ENCODE assay signal across 8 cellular contexts in the genomic region with DNA sequence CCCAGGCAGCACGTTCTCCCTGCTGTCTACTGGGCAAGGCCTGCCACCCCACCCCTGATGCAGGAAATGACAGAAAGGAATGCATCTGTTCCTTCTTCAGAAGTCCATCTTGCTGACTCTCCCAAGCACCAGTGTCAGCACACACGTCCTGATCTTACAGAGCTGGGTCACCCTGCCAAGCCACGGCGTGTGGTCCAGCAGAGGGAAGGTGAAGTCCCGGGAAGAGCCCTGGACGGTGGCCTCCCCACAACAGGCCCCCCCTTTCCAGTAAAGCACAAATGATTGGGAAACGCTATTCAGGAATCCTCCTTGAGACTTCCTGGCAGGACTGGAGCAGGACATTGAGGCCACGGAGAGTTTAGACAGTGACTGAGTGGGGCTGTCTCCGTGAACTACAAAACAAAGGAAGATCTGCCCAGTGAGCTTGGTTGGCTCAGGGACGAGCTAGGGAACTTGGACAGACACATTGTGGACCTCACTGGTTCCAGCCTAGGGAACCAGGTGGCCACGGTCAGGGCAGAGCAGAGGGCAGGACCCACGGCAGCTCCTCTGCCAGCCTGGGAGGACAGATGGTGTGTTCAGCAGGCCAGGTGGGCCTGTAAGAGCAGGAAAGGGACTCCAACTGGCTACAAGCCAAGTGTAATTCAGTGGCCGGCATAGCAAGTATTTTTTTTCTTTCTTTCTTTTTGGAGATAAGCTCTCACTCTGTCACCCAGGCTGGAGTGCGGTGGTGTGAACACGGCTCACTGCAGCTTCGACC. TPM values are rescaled to one million over a fixed set of nuclear protein-coding genes. Genes with fewer than 3 reads are reported as not detected.
A peak's percentile ranks its signal among the peaks of the same experiment; 100 is the strongest.
DNase-seq lines count a peak whose midpoint lies in the region; ATAC-seq, FAIRE-seq and TF ChIP-seq lines count a peak whose summit lies in the region.

No MANE protein-coding gene starts in this region.

- no peaks in the 10 kb centered on the region for H3K9me3 ChIP-seq in testis

- H3K27me3 Mint-ChIP-seq in stimulated activated naive CD8-positive, alpha-beta T cell treated with anti-CD3 and anti-CD28 coated beads, Interleukin-15, Interleukin-2, amounts not matched to agents 100 ng/mL and 50 ng/mL, for 24 hours, result no peaks in the 10 kb centered on the region

- H3K4me3 ChIP-seq in testis, result no peak overlapping the region

- H3K27ac ChIP-seq in angular gyrus (ENCODE audit: low read depth, low read length) (peak overlapping the region; percentile 46), layer of hippocampus (ENCODE audit: low read depth, low read length) (peak overlapping the region; percentile 55), testis (peak overlapping the region; percentile 48 to 67)

- H3K4me1 Mint-ChIP-seq in stimulated activated naive CD8-positive, alpha-beta T cell treated with anti-CD3 and anti-CD28 coated beads, Interleukin-15, Interleukin-2, amounts not matched to agents 100 ng/mL and 50 ng/mL, for 24 hours (ENCODE audit: low read depth), result peaks cover 88% of the 10 kb centered on the region

- peak overlapping the region; percentile 11 for H3K4me3 Mint-ChIP-seq in stimulated activated naive CD8-positive, alpha-beta T cell treated with anti-CD3 and anti-CD28 coated beads, Interleukin-15, Interleukin-2, amounts not matched to agents 100 ng/mL and 50 ng/mL, for 24 hours

- no peak for FAIRE-seq in urothelium cell line (lab: Jason Lieb, UNC)

- H3K27me3 ChIP-seq in layer of hippocampus (ENCODE audit: control insufficient read depth, insufficient read depth, low read length) (no peaks in the 10 kb centered on the region), testis (no peaks in the 10 kb centered on the region)

- ATAC-seq in stimulated activated naive CD8-positive, alpha-beta T cell treated with anti-CD3 and anti-CD28 coated beads, Interleukin-15, Interleukin-2, amounts not matched to agents 100 U/mL and 50 U/mL, for 24 hours, result no peak

- TF ChIP-seq POLR2A in testis (IDR thresholded peaks at IDR 0.05), result no peak

- DNase-seq in stimulated activated naive CD8-positive, alpha-beta T cell treated with anti-CD3 and anti-CD28 coated beads, Interleukin-15, Interleukin-2, amounts not matched to agents 100 U/mL and 50 U/mL, for 24 hours, result no peak
- DNase-seq in testis (peak; percentile 86), NCI-H2107 treated with DMSO at 0.1 percent for 48 hours (lab: John Stamatoyannopoulos, UW; ENCODE audit: unreplicated experiment) (no peak), hippocampal formation (lab: John Stamatoyannopoulos, UW) (no peak), urothelium cell line (ENCODE audit: low spot score) (no peak)

- TF ChIP-seq CTCF in testis (IDR thresholded peaks at IDR 0.05), result no peak

- H3K36me3 Mint-ChIP-seq in stimulated activated naive CD8-positive, alpha-beta T cell treated with anti-CD3 and anti-CD28 coated beads, Interleukin-15, Interleukin-2, amounts not matched to agents 100 ng/mL and 50 ng/mL, for 24 hours (ENCODE audit: low read depth), result peaks cover 11% of the 10 kb centered on the region

- peaks cover 27% of the 10 kb centered on the region for H3K4me1 ChIP-seq in testis

- no peaks in the 10 kb centered on the region for H3K36me3 ChIP-seq in testis (ENCODE audit: low read depth, missing control alignments)

- intact Hi-C loops in testis (cut with DNase I; ENCODE audit: low total_unique reads), result no loop called here

- peak overlapping the region; percentile 91 for H3K27ac Mint-ChIP-seq in stimulated activated naive CD8-positive, alpha-beta T cell treated with anti-CD3 and anti-CD28 coated beads, Interleukin-15, Interleukin-2, amounts not matched to agents 100 ng/mL and 50 ng/mL, for 24 hours

- WGBS in testis, 2 donors, result 33 to 43% methylated on average over 14 to 16 of the region's 16 CpGs

- no peaks in the 10 kb centered on the region for H3K9me3 Mint-ChIP-seq in stimulated activated naive CD8-positive, alpha-beta T cell treated with anti-CD3 and anti-CD28 coated beads, Interleukin-15, Interleukin-2, amounts not matched to agents 100 ng/mL and 50 ng/mL, for 24 hours

RNA-seq across cellular contexts. Expression of gene ELL, which starts 41.7 kb away (rescaled TPM):
- 10 to 100 TPM; 75.8 to 76.1 TPM for total RNA-seq in testis
- 48.0 TPM for polyA plus RNA-seq in testis (ENCODE audit: insufficient read depth, low read depth, low replicate concordance)

RNA-seq across cellular contexts. Expression of gene ISYNA1, which starts 42.2 kb away (rescaled TPM):
- 1,000 to 10,000 TPM in 1 of 2 donors, 100 to 1,000 TPM in 1; 1,000 to 1,122 TPM for total RNA-seq in testis
- 493 TPM for polyA plus RNA-seq in testis (ENCODE audit: insufficient read depth, low read depth, low replicate concordance)
